Comparison of ENCODE assay signal across 2 cellular contexts in the genomic region with DNA sequence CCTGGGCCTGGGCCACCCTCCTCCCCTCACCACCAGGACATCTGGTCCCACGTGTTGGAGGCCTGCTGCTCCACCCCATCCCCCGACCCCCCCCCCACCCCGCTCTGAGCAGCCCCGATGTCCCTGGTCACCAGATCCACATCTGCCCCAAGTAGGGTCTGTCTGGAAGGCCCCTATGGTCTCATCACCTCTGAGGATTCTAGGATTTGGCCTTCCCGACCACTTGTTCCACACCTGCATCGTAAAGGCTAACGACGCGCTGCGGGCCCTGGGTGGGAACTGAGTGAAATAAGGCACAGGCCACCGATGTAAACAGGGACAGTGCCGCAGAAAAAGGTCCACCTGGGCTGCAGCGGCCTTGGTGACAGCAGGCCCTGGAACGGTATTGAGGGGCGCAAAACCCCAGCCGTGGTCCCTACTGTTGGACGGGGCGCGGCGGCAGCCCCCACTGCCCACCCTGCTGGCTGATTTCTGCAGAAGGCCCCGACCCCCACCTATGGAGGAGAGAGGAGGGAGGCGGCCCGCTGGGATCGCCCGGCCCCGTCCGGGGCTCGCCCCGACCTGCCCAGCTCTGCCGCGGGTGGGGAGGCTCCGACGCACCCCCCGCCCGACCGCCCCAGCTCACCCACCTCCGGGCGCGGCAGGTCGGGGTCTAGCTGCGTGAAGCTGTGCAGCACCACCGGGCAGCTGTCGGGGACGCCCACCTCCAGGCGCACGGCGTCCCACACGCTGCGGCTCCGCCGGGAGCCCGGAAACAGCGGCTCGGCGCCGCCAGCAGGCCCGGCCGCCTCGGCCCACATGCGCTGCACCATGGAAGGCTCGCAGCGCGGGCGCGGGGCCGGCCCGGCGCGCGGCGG.
TF ChIP-seq lines count a peak whose summit lies in the region.

No MANE protein-coding gene starts in this region.

TF ChIP-seq in GM12878, 131 proteins besides CTCF, POLR2A, EP300 and RAD21 (continues in another document):
- TF ChIP-seq CEBPB (IDR thresholded peaks at IDR 0.05; ENCODE audit: borderline replicate concordance in 1 of 2, low read depth in 2 of 2, low read length in 2 of 2) (no peak), SREBF2 (IDR thresholded peaks at IDR 0.05; ENCODE audit: low read length) (no peak), ZZZ3 (IDR thresholded peaks at IDR 0.05; ENCODE audit: control insufficient read depth, insufficient read length, low read depth) (no peak), SREBF1 (IDR thresholded peaks at IDR 0.05; ENCODE audit: low read length) (no peak), SIN3A (IDR thresholded peaks at IDR 0.05; ENCODE audit: low read depth, low read length) (0 out of 2 replicates have a peak, but pooled peaks have one; percentile 28), NKRF (conservative IDR thresholded peaks at IDR 0.05) (peak; percentile 84), LARP7 (IDR thresholded peaks at IDR 0.05) (peak; percentile 83), GABPA (IDR thresholded peaks at IDR 0.05; ENCODE audit: low read depth) (no peak), CUX1 (IDR thresholded peaks at IDR 0.05; ENCODE audit: insufficient replicate concordance, low read depth, low read length) (no peak), NFXL1 (IDR thresholded peaks at IDR 0.05; ENCODE audit: borderline replicate concordance) (no peak), CREB1 (IDR thresholded peaks at IDR 0.05; ENCODE audit: low read depth) (no peak)
- TF ChIP-seq, protein P1, sequence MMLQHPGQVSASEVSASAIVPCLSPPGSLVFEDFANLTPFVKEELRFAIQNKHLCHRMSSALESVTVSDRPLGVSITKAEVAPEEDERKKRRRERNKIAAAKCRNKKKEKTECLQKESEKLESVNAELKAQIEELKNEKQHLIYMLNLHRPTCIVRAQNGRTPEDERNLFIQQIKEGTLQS (IDR thresholded peaks at IDR 0.05; ENCODE audit: borderline replicate concordance, extremely low read depth, low read depth, low read length) = no peak
- TF ChIP-seq, protein P2, sequence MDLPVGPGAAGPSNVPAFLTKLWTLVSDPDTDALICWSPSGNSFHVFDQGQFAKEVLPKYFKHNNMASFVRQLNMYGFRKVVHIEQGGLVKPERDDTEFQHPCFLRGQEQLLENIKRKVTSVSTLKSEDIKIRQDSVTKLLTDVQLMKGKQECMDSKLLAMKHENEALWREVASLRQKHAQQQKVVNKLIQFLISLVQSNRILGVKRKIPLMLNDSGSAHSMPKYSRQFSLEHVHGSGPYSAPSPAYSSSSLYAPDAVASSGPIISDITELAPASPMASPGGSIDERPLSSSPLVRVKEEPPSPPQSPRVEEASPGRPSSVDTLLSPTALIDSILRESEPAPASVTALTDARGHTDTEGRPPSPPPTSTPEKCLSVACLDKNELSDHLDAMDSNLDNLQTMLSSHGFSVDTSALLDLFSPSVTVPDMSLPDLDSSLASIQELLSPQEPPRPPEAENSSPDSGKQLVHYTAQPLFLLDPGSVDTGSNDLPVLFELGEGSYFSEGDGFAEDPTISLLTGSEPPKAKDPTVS (IDR thresholded peaks at IDR 0.05; ENCODE audit: low read depth, low read length) = no peak
- TF ChIP-seq, protein P3, sequence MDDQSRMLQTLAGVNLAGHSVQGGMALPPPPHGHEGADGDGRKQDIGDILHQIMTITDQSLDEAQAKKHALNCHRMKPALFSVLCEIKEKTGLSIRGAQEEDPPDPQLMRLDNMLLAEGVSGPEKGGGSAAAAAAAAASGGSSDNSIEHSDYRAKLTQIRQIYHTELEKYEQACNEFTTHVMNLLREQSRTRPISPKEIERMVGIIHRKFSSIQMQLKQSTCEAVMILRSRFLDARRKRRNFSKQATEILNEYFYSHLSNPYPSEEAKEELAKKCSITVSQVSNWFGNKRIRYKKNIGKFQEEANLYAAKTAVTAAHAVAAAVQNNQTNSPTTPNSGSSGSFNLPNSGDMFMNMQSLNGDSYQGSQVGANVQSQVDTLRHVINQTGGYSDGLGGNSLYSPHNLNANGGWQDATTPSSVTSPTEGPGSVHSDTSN (IDR thresholded peaks at IDR 0.05; ENCODE audit: insufficient replicate concordance, low read depth, low read length) = no peak

TF ChIP-seq in liver, 16 proteins besides CTCF, POLR2A, EP300 and RAD21:
- TF ChIP-seq, protein P1 (IDR thresholded peaks at IDR 0.05) = no peak
- TF ChIP-seq TAF1 (conservative IDR thresholded peaks at IDR 0.05) (no peak), FOXA1 (IDR thresholded peaks at IDR 0.05) (no peak), RXRA (IDR thresholded peaks at IDR 0.05) (no peak), GABPA (IDR thresholded peaks at IDR 0.05 in 1 of 2, conservative IDR thresholded peaks at IDR 0.05 in 1 of 2) (no peak), SP1 (IDR thresholded peaks at IDR 0.05) (no peak)
- TF ChIP-seq, protein P4, sequence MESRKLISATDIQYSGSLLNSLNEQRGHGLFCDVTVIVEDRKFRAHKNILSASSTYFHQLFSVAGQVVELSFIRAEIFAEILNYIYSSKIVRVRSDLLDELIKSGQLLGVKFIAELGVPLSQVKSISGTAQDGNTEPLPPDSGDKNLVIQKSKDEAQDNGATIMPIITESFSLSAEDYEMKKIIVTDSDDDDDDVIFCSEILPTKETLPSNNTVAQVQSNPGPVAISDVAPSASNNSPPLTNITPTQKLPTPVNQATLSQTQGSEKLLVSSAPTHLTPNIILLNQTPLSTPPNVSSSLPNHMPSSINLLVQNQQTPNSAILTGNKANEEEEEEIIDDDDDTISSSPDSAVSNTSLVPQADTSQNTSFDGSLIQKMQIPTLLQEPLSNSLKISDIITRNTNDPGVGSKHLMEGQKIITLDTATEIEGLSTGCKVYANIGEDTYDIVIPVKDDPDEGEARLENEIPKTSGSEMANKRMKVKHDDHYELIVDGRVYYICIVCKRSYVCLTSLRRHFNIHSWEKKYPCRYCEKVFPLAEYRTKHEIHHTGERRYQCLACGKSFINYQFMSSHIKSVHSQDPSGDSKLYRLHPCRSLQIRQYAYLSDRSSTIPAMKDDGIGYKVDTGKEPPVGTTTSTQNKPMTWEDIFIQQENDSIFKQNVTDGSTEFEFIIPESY (IDR thresholded peaks at IDR 0.05) = no peak
TF ChIP-seq in liver: peak in this region for 0.
